1 cellular context compared by ENCODE assay signal in the genomic region with DNA sequence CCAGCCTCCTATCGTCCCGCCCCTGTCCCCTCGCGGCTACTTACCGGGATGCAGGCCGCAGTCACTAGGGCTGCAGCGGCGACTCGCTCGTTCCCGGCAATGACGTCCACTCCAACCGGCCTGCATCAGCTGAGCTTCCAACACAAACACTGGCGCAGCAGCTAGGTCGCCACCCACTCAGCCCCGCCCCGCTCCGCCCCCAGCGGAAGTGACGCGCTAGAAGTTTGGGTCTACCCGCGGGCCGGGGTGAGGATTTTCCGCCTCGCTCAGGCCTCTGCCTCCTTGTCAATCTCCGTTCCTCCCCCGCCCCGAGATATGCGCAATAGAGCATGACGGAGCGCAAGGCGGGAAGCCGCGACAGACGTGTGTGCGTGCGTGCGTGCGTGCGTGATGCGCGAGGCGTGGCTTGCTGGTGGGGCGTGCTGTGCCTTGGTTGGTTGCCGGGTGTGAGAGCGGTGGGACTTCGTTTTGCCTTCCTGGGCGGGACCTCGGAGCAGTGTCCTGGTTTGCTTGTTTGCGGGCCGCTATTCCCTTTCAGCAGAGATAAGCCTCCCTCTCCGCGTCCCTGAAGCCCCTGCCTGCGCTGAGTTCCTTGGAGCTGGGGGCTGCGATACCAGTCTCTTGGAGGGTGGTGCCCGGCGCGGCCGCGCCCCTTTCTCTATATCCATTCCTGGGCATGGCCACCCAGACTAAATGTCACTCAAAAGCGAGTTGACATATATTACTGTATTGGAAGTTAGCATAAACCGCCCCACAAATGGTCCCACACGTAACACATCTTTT.
TF ChIP-seq lines count a peak whose summit lies in the region.

Gene PNPLA8, minus strand, starts transcription at position 151 of the 783 bp plus-strand sequence. CDS start 10,644 bp downstream, outside the sequence.

TF ChIP-seq in SK-N-SH, 30 proteins besides CTCF, POLR2A, EP300 and RAD21 (continued from another document):
- 0 out of 2 replicates have a peak, but pooled peaks have one; percentile 11 for TF ChIP-seq REST (IDR thresholded peaks at IDR 0.05; ENCODE audit: low read depth, low read length)
- TF ChIP-seq, protein P1, sequence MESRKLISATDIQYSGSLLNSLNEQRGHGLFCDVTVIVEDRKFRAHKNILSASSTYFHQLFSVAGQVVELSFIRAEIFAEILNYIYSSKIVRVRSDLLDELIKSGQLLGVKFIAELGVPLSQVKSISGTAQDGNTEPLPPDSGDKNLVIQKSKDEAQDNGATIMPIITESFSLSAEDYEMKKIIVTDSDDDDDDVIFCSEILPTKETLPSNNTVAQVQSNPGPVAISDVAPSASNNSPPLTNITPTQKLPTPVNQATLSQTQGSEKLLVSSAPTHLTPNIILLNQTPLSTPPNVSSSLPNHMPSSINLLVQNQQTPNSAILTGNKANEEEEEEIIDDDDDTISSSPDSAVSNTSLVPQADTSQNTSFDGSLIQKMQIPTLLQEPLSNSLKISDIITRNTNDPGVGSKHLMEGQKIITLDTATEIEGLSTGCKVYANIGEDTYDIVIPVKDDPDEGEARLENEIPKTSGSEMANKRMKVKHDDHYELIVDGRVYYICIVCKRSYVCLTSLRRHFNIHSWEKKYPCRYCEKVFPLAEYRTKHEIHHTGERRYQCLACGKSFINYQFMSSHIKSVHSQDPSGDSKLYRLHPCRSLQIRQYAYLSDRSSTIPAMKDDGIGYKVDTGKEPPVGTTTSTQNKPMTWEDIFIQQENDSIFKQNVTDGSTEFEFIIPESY (IDR thresholded peaks at IDR 0.05; ENCODE audit: borderline replicate concordance, low read depth), result no peak
- TF ChIP-seq POLR2AphosphoS5 (IDR thresholded peaks at IDR 0.05; ENCODE audit: low read depth, low read length), result peak; percentile 74
- TF ChIP-seq ELF1 (IDR thresholded peaks at IDR 0.05), result peak; percentile 66
- TF ChIP-seq GABPA (IDR thresholded peaks at IDR 0.05; ENCODE audit: low read depth), result peak; percentile 85
- no peak for TF ChIP-seq NFIC (IDR thresholded peaks at IDR 0.05; ENCODE audit: borderline replicate concordance)
- TF ChIP-seq RCOR1 (IDR thresholded peaks at IDR 0.05; ENCODE audit: low read length), result peak; percentile 11; the same call in 1 of the 2 replicates
- TF ChIP-seq MXI1 (IDR thresholded peaks at IDR 0.05; ENCODE audit: low read depth, low read length), result peak; percentile 86
- TF ChIP-seq, protein P2, sequence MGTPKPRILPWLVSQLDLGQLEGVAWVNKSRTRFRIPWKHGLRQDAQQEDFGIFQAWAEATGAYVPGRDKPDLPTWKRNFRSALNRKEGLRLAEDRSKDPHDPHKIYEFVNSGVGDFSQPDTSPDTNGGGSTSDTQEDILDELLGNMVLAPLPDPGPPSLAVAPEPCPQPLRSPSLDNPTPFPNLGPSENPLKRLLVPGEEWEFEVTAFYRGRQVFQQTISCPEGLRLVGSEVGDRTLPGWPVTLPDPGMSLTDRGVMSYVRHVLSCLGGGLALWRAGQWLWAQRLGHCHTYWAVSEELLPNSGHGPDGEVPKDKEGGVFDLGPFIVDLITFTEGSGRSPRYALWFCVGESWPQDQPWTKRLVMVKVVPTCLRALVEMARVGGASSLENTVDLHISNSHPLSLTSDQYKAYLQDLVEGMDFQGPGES (IDR thresholded peaks at IDR 0.05; ENCODE audit: low read depth, low read length), result peak; percentile 24; the same call in 1 of the 2 replicates
- TF ChIP-seq USF2 (IDR thresholded peaks at IDR 0.05; ENCODE audit: borderline replicate concordance, low read depth, low read length), result no peak
- no peak for TF ChIP-seq YY1 (IDR thresholded peaks at IDR 0.05; ENCODE audit: low read depth)
- peak; percentile 83 for TF ChIP-seq NRF1 (IDR thresholded peaks at IDR 0.05; ENCODE audit: low read depth, low read length)
- peak; percentile 98 for TF ChIP-seq PBX3 (IDR thresholded peaks at IDR 0.05)
- TF ChIP-seq RFX5 (IDR thresholded peaks at IDR 0.05; ENCODE audit: low read length), result peak; percentile 66
- peak; percentile 95 for TF ChIP-seq SIN3A (IDR thresholded peaks at IDR 0.05; ENCODE audit: borderline replicate concordance, low read depth, low read length)
- TF ChIP-seq TAF1 (IDR thresholded peaks at IDR 0.05; ENCODE audit: borderline replicate concordance, low read depth, low read length), result peak; percentile 83
- TF ChIP-seq GATA2 (CRISPR knock-in tag; IDR thresholded peaks at IDR 0.05), result peak; percentile 85
- no peak for TF ChIP-seq FOXM1 (IDR thresholded peaks at IDR 0.05; ENCODE audit: low read depth)
